Comparison of ENCODE assay signal across 16 cellular contexts in the genomic region with DNA sequence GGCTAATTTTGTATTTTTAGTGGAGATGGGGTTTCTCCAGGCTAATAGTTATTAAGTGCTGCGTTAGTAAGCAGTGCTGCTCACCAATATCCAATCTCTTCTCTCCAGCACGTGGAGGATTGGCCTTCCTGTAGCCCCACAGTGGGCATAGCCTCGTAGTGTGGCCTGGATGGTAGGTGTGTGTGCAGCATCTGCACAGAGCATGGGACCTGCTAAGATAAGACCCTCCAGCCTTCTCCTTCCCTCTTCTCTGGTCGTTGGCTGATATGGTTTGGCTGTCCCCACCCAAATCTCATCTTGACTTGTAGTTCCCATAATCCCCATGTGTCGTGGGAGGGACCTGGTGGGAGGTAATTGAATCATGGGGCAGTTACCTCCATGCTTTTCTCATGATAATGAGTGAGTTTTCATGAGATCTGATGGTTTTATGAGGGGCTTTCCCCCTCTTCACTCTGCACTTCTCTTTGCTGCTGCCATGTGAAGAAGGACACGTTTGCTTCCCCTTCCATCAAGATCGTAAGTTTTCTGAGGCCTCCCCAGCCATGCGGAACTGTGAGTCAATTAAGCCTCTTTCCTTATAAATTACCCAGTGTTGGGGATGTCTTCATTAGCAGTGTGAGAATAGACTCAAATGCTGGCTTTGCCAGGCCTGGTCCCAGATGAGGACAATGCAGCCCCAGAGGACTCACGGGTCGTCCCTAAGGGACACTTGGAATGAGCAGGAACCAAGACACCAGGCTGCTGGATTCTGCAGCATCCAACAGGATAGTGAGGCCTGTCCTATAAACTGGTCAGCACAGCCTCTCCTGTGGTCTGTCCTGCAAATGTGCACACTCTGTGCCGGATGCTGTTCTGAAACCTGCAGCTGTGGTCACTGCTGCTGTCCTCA.
DNase-seq lines count a peak whose midpoint lies in the region; ATAC-seq and TF ChIP-seq lines count a peak whose summit lies in the region.
"Had no signal": no experiment of that assay in that cellular context is flagged by ENCODE, and none has a peak within 500 bp of the region (broad histone marks: within the 10 kb centered on the region; RNA-seq: fewer than 3 reads in every experiment).

No MANE protein-coding gene starts in this region.

- no peaks in the 10 kb centered on the region for H3K79me2 ChIP-seq in hepatocyte

- H3K27ac Mint-ChIP-seq in nephron progenitor cell: peak overlapping the region; percentile 56
- H3K27ac Mint-ChIP-seq in stimulated activated naive CD8-positive, alpha-beta T cell treated with anti-CD3 and anti-CD28 coated beads, Interleukin-15, amount 100 ng/mL, for 72 hours: peak overlapping the region in 1 of 2 donors; percentile 61
- H3K27ac Mint-ChIP-seq: CD14-positive monocyte; CD8-positive, alpha-beta T cell; GM23338 had no signal

- H2AFZ ChIP-seq in hepatocyte: no peak overlapping the region
- H2AFZ ChIP-seq: GM23338 had no signal

- no peaks in the 10 kb centered on the region for H3K9me3 Mint-ChIP-seq in nephron progenitor cell
- H3K9me3 Mint-ChIP-seq in stimulated activated naive CD8-positive, alpha-beta T cell treated with anti-CD3 and anti-CD28 coated beads, Interleukin-15, amount 100 ng/mL, for 72 hours: no peaks in the 10 kb centered on the region
- H3K9me3 Mint-ChIP-seq: CD8-positive, alpha-beta T cell; GM23338; H9 had no signal

- H3K36me3 ChIP-seq in body of pancreas (replicated peaks in 1 of 2; ENCODE audit: insufficient read depth in 1 of 2, low read depth in 2 of 2): no peaks in the 10 kb centered on the region
- H3K36me3 ChIP-seq in hepatocyte (replicated peaks; ENCODE audit: insufficient read depth, low read depth): no peaks in the 10 kb centered on the region
- no peaks in the 10 kb centered on the region for H3K36me3 ChIP-seq in prostate gland
- no peaks in the 10 kb centered on the region for H3K36me3 ChIP-seq in gastrocnemius medialis

- H3K27me3 ChIP-seq in body of pancreas: no peaks in the 10 kb centered on the region
- no peaks in the 10 kb centered on the region for H3K27me3 ChIP-seq in hepatocyte
- no peaks in the 10 kb centered on the region for H3K27me3 ChIP-seq in prostate gland (replicated peaks; ENCODE audit: insufficient read depth)
- no peaks in the 10 kb centered on the region for H3K27me3 ChIP-seq in gastrocnemius medialis

- DNase-seq in body of pancreas: no peak
- DNase-seq in hepatocyte (ENCODE audit: low spot score): no peak
- DNase-seq in nephron progenitor cell: no peak
- DNase-seq in prostate gland (ENCODE audit: low spot score): no peak
- DNase-seq in iPS-NIHi11 (ENCODE audit: low spot score): no peak
- no peak for DNase-seq in stimulated activated naive CD8-positive, alpha-beta T cell treated with anti-CD3 and anti-CD28 coated beads, Interleukin-15, amount 100 ng/mL, for 72 hours
- DNase-seq in gastrocnemius medialis: no peak
- DNase-seq: CD8-positive, alpha-beta T cell; COR-L47; DMS79 treated with DMSO at 0.1 percent for 48 hours; EL; H9 had no signal

- peak overlapping the region; percentile 25 to 66 (median 56) for H3K27ac ChIP-seq in body of pancreas
- peak overlapping the region; percentile 70 for H3K27ac ChIP-seq in hepatocyte
- H3K27ac ChIP-seq in prostate gland: peak overlapping the region; percentile 40 to 53
- no peak overlapping the region for H3K27ac ChIP-seq in gastrocnemius medialis
- H3K27ac ChIP-seq: 22Rv1 had no signal

- H4K20me1 ChIP-seq in hepatocyte (ENCODE audit: insufficient read depth, poor library complexity, severe bottlenecking): no peaks in the 10 kb centered on the region

- H3K9me2 ChIP-seq in hepatocyte (replicated peaks; ENCODE audit: insufficient read depth): no peaks in the 10 kb centered on the region

- TF ChIP-seq CTCF in body of pancreas (IDR thresholded peaks at IDR 0.05): no peak
- TF ChIP-seq CTCF in hepatocyte (IDR thresholded peaks at IDR 0.05; ENCODE audit: poor library complexity): no peak
- no peak for TF ChIP-seq CTCF in nephron progenitor cell (IDR thresholded peaks at IDR 0.05)
- no peak for TF ChIP-seq CTCF in prostate gland (IDR thresholded peaks at IDR 0.05)
- no peak for TF ChIP-seq CTCF in gastrocnemius medialis (IDR thresholded peaks at IDR 0.05 in 4 of 5, conservative IDR thresholded peaks at IDR 0.05 in 1 of 5)

- H3K9me3 ChIP-seq in body of pancreas (no peaks in the 10 kb centered on the region), hepatocyte (ENCODE audit: low read depth) (no peaks in the 10 kb centered on the region), prostate gland (no peaks in the 10 kb centered on the region), gastrocnemius medialis (no peaks in the 10 kb centered on the region)

- 87 to 91% methylated on average over 11 of the region's 11 CpGs for WGBS in body of pancreas, 2 donors
- WGBS in hepatocyte (ENCODE audit: low lambda C conversion rate, missing lambda C conversion rate): 93% methylated on average over 11 of the region's 11 CpGs
- 90% methylated on average over 11 of the region's 11 CpGs for WGBS in prostate gland

- H3K4me1 ChIP-seq in body of pancreas (peaks cover 17% of the 10 kb centered on the region), hepatocyte (ENCODE audit: insufficient read depth) (peaks cover 14% of the 10 kb centered on the region), prostate gland (replicated peaks) (peaks cover 14% of the 10 kb centered on the region), gastrocnemius medialis (peaks cover 7 to 12% of the 10 kb centered on the region in 2 donors)

- intact Hi-C loops in body of pancreas (cut with DNase I): no loop called here
- intact Hi-C loops in prostate gland (cut with DNase I): no loop called here
- intact Hi-C loops in gastrocnemius medialis (cut with DNase I; ENCODE audit: low total_unique reads): no loop called here

- no peak overlapping the region for H3K4me2 ChIP-seq in hepatocyte
- H3K4me2 ChIP-seq: GM23338 had no signal

- in situ Hi-C loops in gastrocnemius medialis (cut with MboI; ENCODE audit: low sequenced_read_pairs in 4 of 4): no loop called here

- H3K4me1 Mint-ChIP-seq in nephron progenitor cell: peaks cover 74% of the 10 kb centered on the region
- H3K4me1 Mint-ChIP-seq in stimulated activated naive CD8-positive, alpha-beta T cell treated with anti-CD3 and anti-CD28 coated beads, Interleukin-15, amount 100 ng/mL, for 72 hours: no peaks in the 10 kb centered on the region
- H3K4me1 Mint-ChIP-seq: CD14-positive monocyte, GM23338 had no signal

- peaks cover 5% of the 10 kb centered on the region for H3K27me3 Mint-ChIP-seq in nephron progenitor cell (ENCODE audit: low read depth, poor library complexity)
- H3K27me3 Mint-ChIP-seq in stimulated activated naive CD8-positive, alpha-beta T cell treated with anti-CD3 and anti-CD28 coated beads, Interleukin-15, amount 100 ng/mL, for 72 hours: peaks cover 17% of the 10 kb centered on the region

- no peak overlapping the region for H3K4me3 Mint-ChIP-seq in nephron progenitor cell
- H3K4me3 Mint-ChIP-seq in stimulated activated naive CD8-positive, alpha-beta T cell treated with anti-CD3 and anti-CD28 coated beads, Interleukin-15, amount 100 ng/mL, for 72 hours: no peak overlapping the region
- H3K4me3 Mint-ChIP-seq: CD14-positive monocyte; CD8-positive, alpha-beta T cell; GM23338; H9 had no signal

- TF ChIP-seq POLR2A in body of pancreas (IDR thresholded peaks at IDR 0.05) (no peak), prostate gland (IDR thresholded peaks at IDR 0.05) (no peak), gastrocnemius medialis (IDR thresholded peaks at IDR 0.05) (no peak)

- H3K4me3 ChIP-seq in body of pancreas (no peak overlapping the region), hepatocyte (no peak overlapping the region), prostate gland (no peak overlapping the region), gastrocnemius medialis (no peak overlapping the region)
- H3K4me3 ChIP-seq: GM23338 had no signal

- H3K36me3 Mint-ChIP-seq in nephron progenitor cell (ENCODE audit: low read depth): no peaks in the 10 kb centered on the region
- H3K36me3 Mint-ChIP-seq: CD14-positive monocyte; CD8-positive, alpha-beta T cell had no signal

- no peak for ATAC-seq in body of pancreas
- ATAC-seq in stimulated activated naive CD8-positive, alpha-beta T cell treated with anti-CD3 and anti-CD28 coated beads, Interleukin-15, amount 100 ng/mL, for 72 hours: no peak
- no peak for ATAC-seq in gastrocnemius medialis
- no peak for ATAC-seq in GM19452 (IDR thresholded peaks at IDR 0.05; ENCODE audit: unreplicated experiment)
- ATAC-seq: CD8-positive, alpha-beta T cell; GM23338 had no signal

Comparison
In these comparisons a context has a peak if more than half of its experiments do, and no peak if none do; other contexts are left out.
1. H3K27ac ChIP-seq: peak in body of pancreas (4 of 4), hepatocyte (single experiment) and prostate gland (2 of 2); none in gastrocnemius medialis (0 of 4).